In genomic region chr9:34611251-34611810, GRCh38 we compare ENCODE assay signal across 1 cellular context.
TF ChIP-seq lines count a peak whose summit lies in the region.

No MANE protein-coding gene starts in this region.

TF ChIP-seq in HepG2, 621 proteins besides CTCF, POLR2A, EP300 and RAD21:
- TF ChIP-seq, protein P1, sequence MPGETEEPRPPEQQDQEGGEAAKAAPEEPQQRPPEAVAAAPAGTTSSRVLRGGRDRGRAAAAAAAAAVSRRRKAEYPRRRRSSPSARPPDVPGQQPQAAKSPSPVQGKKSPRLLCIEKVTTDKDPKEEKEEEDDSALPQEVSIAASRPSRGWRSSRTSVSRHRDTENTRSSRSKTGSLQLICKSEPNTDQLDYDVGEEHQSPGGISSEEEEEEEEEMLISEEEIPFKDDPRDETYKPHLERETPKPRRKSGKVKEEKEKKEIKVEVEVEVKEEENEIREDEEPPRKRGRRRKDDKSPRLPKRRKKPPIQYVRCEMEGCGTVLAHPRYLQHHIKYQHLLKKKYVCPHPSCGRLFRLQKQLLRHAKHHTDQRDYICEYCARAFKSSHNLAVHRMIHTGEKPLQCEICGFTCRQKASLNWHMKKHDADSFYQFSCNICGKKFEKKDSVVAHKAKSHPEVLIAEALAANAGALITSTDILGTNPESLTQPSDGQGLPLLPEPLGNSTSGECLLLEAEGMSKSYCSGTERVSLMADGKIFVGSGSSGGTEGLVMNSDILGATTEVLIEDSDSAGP (CRISPR knock-in tag; IDR thresholded peaks at IDR 0.05; ENCODE audit: borderline replicate concordance): 0 out of 2 replicates have a peak, but pooled peaks have one; percentile 14
- 0 out of 2 replicates have a peak, but pooled peaks have one; percentile 14 for TF ChIP-seq KLF11 (CRISPR knock-in tag; IDR thresholded peaks at IDR 0.05)
- TF ChIP-seq ZNF232 (CRISPR knock-in tag; IDR thresholded peaks at IDR 0.05; ENCODE audit: borderline replicate concordance): peak; percentile 4; the same call in 1 of the 2 replicates
- TF ChIP-seq, protein P2, sequence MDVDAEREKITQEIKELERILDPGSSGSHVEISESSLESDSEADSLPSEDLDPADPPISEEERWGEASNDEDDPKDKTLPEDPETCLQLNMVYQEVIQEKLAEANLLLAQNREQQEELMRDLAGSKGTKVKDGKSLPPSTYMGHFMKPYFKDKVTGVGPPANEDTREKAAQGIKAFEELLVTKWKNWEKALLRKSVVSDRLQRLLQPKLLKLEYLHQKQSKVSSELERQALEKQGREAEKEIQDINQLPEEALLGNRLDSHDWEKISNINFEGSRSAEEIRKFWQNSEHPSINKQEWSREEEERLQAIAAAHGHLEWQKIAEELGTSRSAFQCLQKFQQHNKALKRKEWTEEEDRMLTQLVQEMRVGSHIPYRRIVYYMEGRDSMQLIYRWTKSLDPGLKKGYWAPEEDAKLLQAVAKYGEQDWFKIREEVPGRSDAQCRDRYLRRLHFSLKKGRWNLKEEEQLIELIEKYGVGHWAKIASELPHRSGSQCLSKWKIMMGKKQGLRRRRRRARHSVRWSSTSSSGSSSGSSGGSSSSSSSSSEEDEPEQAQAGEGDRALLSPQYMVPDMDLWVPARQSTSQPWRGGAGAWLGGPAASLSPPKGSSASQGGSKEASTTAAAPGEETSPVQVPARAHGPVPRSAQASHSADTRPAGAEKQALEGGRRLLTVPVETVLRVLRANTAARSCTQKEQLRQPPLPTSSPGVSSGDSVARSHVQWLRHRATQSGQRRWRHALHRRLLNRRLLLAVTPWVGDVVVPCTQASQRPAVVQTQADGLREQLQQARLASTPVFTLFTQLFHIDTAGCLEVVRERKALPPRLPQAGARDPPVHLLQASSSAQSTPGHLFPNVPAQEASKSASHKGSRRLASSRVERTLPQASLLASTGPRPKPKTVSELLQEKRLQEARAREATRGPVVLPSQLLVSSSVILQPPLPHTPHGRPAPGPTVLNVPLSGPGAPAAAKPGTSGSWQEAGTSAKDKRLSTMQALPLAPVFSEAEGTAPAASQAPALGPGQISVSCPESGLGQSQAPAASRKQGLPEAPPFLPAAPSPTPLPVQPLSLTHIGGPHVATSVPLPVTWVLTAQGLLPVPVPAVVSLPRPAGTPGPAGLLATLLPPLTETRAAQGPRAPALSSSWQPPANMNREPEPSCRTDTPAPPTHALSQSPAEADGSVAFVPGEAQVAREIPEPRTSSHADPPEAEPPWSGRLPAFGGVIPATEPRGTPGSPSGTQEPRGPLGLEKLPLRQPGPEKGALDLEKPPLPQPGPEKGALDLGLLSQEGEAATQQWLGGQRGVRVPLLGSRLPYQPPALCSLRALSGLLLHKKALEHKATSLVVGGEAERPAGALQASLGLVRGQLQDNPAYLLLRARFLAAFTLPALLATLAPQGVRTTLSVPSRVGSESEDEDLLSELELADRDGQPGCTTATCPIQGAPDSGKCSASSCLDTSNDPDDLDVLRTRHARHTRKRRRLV (CRISPR knock-in tag; IDR thresholded peaks at IDR 0.05): 0 out of 2 replicates have a peak, but pooled peaks have one; percentile 9
- TF ChIP-seq KMT2A (CRISPR knock-in tag; IDR thresholded peaks at IDR 0.05): peak; percentile 4; the same call in 1 of the 2 replicates
- no peak for TF ChIP-seq E2F2 (CRISPR knock-in tag; IDR thresholded peaks at IDR 0.05; ENCODE audit: borderline replicate concordance)
- TF ChIP-seq NFKBIZ (CRISPR knock-in tag; IDR thresholded peaks at IDR 0.05): 0 out of 2 replicates have a peak, but pooled peaks have one; percentile 17
- TF ChIP-seq FOXP4 (CRISPR knock-in tag; IDR thresholded peaks at IDR 0.05): 0 out of 2 replicates have a peak, but pooled peaks have one; percentile 10
- 0 out of 2 replicates have a peak, but pooled peaks have one; percentile 24 for TF ChIP-seq PREB (CRISPR knock-in tag; IDR thresholded peaks at IDR 0.05)
- TF ChIP-seq PRDM15 (CRISPR knock-in tag; IDR thresholded peaks at IDR 0.05): no peak
- TF ChIP-seq, protein P3, sequence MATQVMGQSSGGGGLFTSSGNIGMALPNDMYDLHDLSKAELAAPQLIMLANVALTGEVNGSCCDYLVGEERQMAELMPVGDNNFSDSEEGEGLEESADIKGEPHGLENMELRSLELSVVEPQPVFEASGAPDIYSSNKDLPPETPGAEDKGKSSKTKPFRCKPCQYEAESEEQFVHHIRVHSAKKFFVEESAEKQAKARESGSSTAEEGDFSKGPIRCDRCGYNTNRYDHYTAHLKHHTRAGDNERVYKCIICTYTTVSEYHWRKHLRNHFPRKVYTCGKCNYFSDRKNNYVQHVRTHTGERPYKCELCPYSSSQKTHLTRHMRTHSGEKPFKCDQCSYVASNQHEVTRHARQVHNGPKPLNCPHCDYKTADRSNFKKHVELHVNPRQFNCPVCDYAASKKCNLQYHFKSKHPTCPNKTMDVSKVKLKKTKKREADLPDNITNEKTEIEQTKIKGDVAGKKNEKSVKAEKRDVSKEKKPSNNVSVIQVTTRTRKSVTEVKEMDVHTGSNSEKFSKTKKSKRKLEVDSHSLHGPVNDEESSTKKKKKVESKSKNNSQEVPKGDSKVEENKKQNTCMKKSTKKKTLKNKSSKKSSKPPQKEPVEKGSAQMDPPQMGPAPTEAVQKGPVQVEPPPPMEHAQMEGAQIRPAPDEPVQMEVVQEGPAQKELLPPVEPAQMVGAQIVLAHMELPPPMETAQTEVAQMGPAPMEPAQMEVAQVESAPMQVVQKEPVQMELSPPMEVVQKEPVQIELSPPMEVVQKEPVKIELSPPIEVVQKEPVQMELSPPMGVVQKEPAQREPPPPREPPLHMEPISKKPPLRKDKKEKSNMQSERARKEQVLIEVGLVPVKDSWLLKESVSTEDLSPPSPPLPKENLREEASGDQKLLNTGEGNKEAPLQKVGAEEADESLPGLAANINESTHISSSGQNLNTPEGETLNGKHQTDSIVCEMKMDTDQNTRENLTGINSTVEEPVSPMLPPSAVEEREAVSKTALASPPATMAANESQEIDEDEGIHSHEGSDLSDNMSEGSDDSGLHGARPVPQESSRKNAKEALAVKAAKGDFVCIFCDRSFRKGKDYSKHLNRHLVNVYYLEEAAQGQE (IDR thresholded peaks at IDR 0.05; ENCODE audit: borderline replicate concordance in 1 of 2, low read depth in 1 of 2, low read length in 2 of 2): 0 out of 4 replicates have a peak, but pooled peaks of 1 of the 2 experiments have one; percentile 0
- 0 out of 2 replicates have a peak, but pooled peaks have one; percentile 40 for TF ChIP-seq ZFP90 (CRISPR knock-in tag; IDR thresholded peaks at IDR 0.05; ENCODE audit: borderline replicate concordance)
- TF ChIP-seq ZBTB10 (CRISPR knock-in tag; IDR thresholded peaks at IDR 0.05; ENCODE audit: borderline replicate concordance): 0 out of 2 replicates have a peak, but pooled peaks have one; percentile 23
- TF ChIP-seq YEATS4 (CRISPR knock-in tag; IDR thresholded peaks at IDR 0.05; ENCODE audit: borderline replicate concordance): no peak
